ENCODE assay signal across 31 cellular contexts in genomic region chr3:194014756-194015155, GRCh38.
"Had no signal": no experiment of that assay in that cellular context is flagged by ENCODE, and none has a peak within 500 bp of the region (broad histone marks: within the 10 kb centered on the region; RNA-seq: fewer than 3 reads in every experiment).

No MANE protein-coding gene starts in this region.

- ATAC-seq: activated CD4-positive, alpha-beta T cell treated with anti-CD3 and anti-CD28 coated beads for 36 hours; activated CD8-positive, alpha-beta memory T cell treated with anti-CD3 and anti-CD28 coated beads, Interleukin-2, amount 10 ng/mL, durations not matched to agents 7 days and 5 days; activated CD8-positive, alpha-beta T cell treated with anti-CD3 and anti-CD28 coated beads, Interleukin-2, amount 10 ng/mL, durations not matched to agents 7 days and 5 days; activated naive CD8-positive, alpha-beta T cell treated with anti-CD3 and anti-CD28 coated beads, Interleukin-2, amount 50 U/mL, for 24 hours; body of pancreas; effector memory CD8-positive, alpha-beta T cell; foreskin keratinocyte; gastrocnemius medialis; heart left ventricle; T-helper 17 cell had no signal

- H3K27ac ChIP-seq: adrenal gland, body of pancreas, esophagus muscularis mucosa, foreskin keratinocyte, gastrocnemius medialis, heart left ventricle had no signal

- FAIRE-seq: colon had no signal

- H3K4me3 ChIP-seq: adrenal gland, body of pancreas, esophagus muscularis mucosa, gastrocnemius medialis, heart left ventricle had no signal

- H3K9me3 ChIP-seq: adrenal gland, body of pancreas, esophagus muscularis mucosa, gastrocnemius medialis, heart left ventricle had no signal

- H3K4me1 ChIP-seq: body of pancreas, foreskin keratinocyte, gastrocnemius medialis had no signal

- H3K36me3 ChIP-seq: adrenal gland, esophagus muscularis mucosa, gastrocnemius medialis, heart left ventricle had no signal

- H3K27me3 ChIP-seq: adrenal gland, body of pancreas, esophagus muscularis mucosa, foreskin keratinocyte, gastrocnemius medialis had no signal

- DNase-seq: activated CD4-positive, alpha-beta memory T cell treated with anti-CD3 and anti-CD28 coated beads for 36 hours; activated CD4-positive, alpha-beta T cell treated with anti-CD3 and anti-CD28 coated beads for 36 hours; activated CD4-positive, alpha-beta T cell treated with anti-CD3 and anti-CD28 coated beads, Interleukin-2, amount 10 ng/mL, durations not matched to agents 24 days and 14 days; activated CD4-positive, CD25-positive, alpha-beta regulatory T cell; activated CD4-positive, CD25-positive, alpha-beta regulatory T cell treated with anti-CD3 and anti-CD28 coated beads, Interleukin-2, amount 50 U/mL, for 72 hours; activated CD8-positive, alpha-beta memory T cell treated with anti-CD3 and anti-CD28 coated beads, Interleukin-2, amount 10 ng/mL, durations not matched to agents 7 days and 5 days; activated CD8-positive, alpha-beta memory T cell treated with anti-CD3 and anti-CD28 coated beads, Interleukin-2, amount 50 U/mL, for 4 hours; activated CD8-positive, alpha-beta T cell treated with anti-CD3 and anti-CD28 coated beads, Interleukin-2, amount 10 ng/mL, durations not matched to agents 7 days and 5 days; activated effector memory CD4-positive, alpha-beta T cell treated with anti-CD3 and anti-CD28 coated beads, Interleukin-2, amount 50 U/mL, for 16 hours; activated naive CD4-positive, alpha-beta T cell treated with anti-CD3 and anti-CD28 coated beads for 36 hours; activated naive CD8-positive, alpha-beta T cell treated with anti-CD3 and anti-CD28 coated beads for 36 hours; activated naive CD8-positive, alpha-beta T cell treated with anti-CD3 and anti-CD28 coated beads, Interleukin-2, amount 50 U/mL, for 24 hours; activated T-cell treated with anti-CD3 and anti-CD28 coated beads, Interleukin-2, amount 50 U/mL, for 1 hour; activated T-cell treated with anti-CD3 and anti-CD28 coated beads, Interleukin-2, amount 50 U/mL, for 48 hours; amygdala; aorta; body of pancreas; caudate nucleus; cortex of kidney; dermis blood vessel endothelial cell; effector CD4-positive, alpha-beta T cell; effector memory CD8-positive, alpha-beta T cell; erythroblast; foreskin keratinocyte; gastrocnemius medialis; glutamatergic neuron; heart left ventricle; T-helper 17 cell had no signal
